Comparison of ENCODE assay signal across 1 cellular context in genomic region chr22:24445481-24446290, GRCh38.
TF ChIP-seq lines count a peak whose summit lies in the region.

No MANE protein-coding gene starts in this region.

TF ChIP-seq in SK-N-SH, 30 proteins besides CTCF, POLR2A, EP300 and RAD21 (continued from another document):
- no peak for TF ChIP-seq REST (IDR thresholded peaks at IDR 0.05; ENCODE audit: low read depth, low read length)
- TF ChIP-seq, protein P1, sequence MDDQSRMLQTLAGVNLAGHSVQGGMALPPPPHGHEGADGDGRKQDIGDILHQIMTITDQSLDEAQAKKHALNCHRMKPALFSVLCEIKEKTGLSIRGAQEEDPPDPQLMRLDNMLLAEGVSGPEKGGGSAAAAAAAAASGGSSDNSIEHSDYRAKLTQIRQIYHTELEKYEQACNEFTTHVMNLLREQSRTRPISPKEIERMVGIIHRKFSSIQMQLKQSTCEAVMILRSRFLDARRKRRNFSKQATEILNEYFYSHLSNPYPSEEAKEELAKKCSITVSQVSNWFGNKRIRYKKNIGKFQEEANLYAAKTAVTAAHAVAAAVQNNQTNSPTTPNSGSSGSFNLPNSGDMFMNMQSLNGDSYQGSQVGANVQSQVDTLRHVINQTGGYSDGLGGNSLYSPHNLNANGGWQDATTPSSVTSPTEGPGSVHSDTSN (IDR thresholded peaks at IDR 0.05), result peak; percentile 82
